26 cellular contexts compared by ENCODE assay signal in the genomic region with DNA sequence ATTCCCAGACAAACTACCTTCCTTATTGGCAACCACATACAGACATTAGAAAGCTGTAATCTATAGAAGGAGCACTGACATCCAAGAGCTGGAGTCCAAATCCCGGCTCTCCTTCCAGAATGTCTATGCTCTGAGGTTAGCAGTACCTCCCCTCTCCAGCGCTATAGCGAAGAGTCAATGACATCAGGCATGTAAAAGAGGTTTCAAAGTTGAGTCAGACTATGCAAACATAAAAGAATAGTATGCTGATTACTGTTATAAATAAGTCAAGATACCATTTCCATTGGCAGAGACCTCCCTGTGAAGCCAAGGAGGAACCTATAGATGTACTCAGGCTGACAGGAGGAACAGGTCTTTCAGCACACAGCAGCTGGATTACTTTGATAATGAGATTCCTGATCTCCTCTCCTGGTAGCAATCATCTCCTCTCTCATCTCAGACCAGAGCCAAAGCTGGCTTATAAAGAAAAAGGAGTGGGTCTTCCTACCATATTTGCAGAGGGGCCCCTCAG.
"Had no signal": no experiment of that assay in that cellular context is flagged by ENCODE, and none has a peak within 500 bp of the region (broad histone marks: within the 10 kb centered on the region; RNA-seq: fewer than 3 reads in every experiment).

No MANE protein-coding gene starts in this region.

- H3K36me3 Mint-ChIP-seq: neural progenitor cell had no signal

- H3K27ac Mint-ChIP-seq: activated B cell treated with CpG ODN at 0.5 μM for 24 hours; activated CD4-positive, alpha-beta T cell treated with anti-CD3 and anti-CD28 coated beads, Interleukin-2, amount 10 ng/mL, durations not matched to agents 7 days and 5 days; activated naive CD4-positive, alpha-beta T cell treated with anti-CD3 and anti-CD28 coated beads for 36 hours; activated T-cell treated with anti-CD3 and anti-CD28 coated beads, Interleukin-2, amount 50 U/mL, for 24 hours; activated T-helper 2 cell treated with anti-CD3 and anti-CD28 coated beads, Interferon-gamma antibody, Interleukin-2, Interleukin-4, amounts not matched to agents 10 μg/mL and 5 μg/mL and 100 μg/mL, durations not matched to agents 14 hours and 24 hours and 36 hours; mesothelial cell of epicardium; neural progenitor cell; type B pancreatic cell had no signal

- H3K9me3 ChIP-seq: esophagus muscularis mucosa, gastrocnemius medialis, left lung, sigmoid colon, testis had no signal

- ATAC-seq: gastrocnemius medialis; left lung; naive thymus-derived CD8-positive, alpha-beta T cell; stimulated activated memory B cell treated with anti-CD40 and anti-IgM and Interleukin-4, amounts not matched to agents 10 μg/mL and 1 μg/mL and 100 μg/mL, for 72 hours had no signal

- H2AFZ ChIP-seq: neural progenitor cell had no signal

- DNase-seq: activated B cell treated with CpG ODN at 0.5 μM for 24 hours; activated CD4-positive, alpha-beta T cell treated with anti-CD3 and anti-CD28 coated beads, Interleukin-2, amount 10 ng/mL, durations not matched to agents 7 days and 5 days; activated naive CD4-positive, alpha-beta T cell treated with anti-CD3 and anti-CD28 coated beads for 36 hours; activated T-cell treated with anti-CD3 and anti-CD28 coated beads, Interleukin-2, amount 50 U/mL, for 24 hours; anterior cingulate cortex; effector memory CD4-positive, alpha-beta T cell; gastrocnemius medialis; hippocampal formation; kidney glomerular epithelial cell; left lung; naive thymus-derived CD8-positive, alpha-beta T cell; sigmoid colon; stimulated activated CD4-positive, alpha-beta T cell treated with anti-CD3 and anti-CD28 coated beads, Interleukin-15, amount 100 ng/mL, for 24 hours; testis had no signal

- H3K4me3 ChIP-seq: esophagus muscularis mucosa, gastrocnemius medialis, left lung, lung, neural progenitor cell, sigmoid colon, smooth muscle cell, testis had no signal

- H3K4me3 Mint-ChIP-seq: activated B cell treated with CpG ODN at 0.5 μM for 24 hours; activated CD4-positive, alpha-beta T cell treated with anti-CD3 and anti-CD28 coated beads, Interleukin-2, amount 10 ng/mL, durations not matched to agents 7 days and 5 days; activated naive CD4-positive, alpha-beta T cell treated with anti-CD3 and anti-CD28 coated beads for 36 hours; activated T-cell treated with anti-CD3 and anti-CD28 coated beads, Interleukin-2, amount 50 U/mL, for 24 hours; brain; central memory CD8-positive, alpha-beta T cell; mesothelial cell of epicardium; naive thymus-derived CD8-positive, alpha-beta T cell; neural progenitor cell; stimulated activated memory B cell treated with anti-CD40 and anti-IgM and Interleukin-4, amounts not matched to agents 10 μg/mL and 1 μg/mL and 100 μg/mL, for 72 hours; type B pancreatic cell had no signal

- H3K4me1 Mint-ChIP-seq: mesothelial cell of epicardium had no signal

- H3K9ac ChIP-seq: neural progenitor cell had no signal

- H3K9me3 Mint-ChIP-seq: activated B cell treated with CpG ODN at 0.5 μM for 24 hours; activated CD4-positive, alpha-beta T cell treated with anti-CD3 and anti-CD28 coated beads, Interleukin-2, amount 10 ng/mL, durations not matched to agents 7 days and 5 days; activated naive CD4-positive, alpha-beta T cell treated with anti-CD3 and anti-CD28 coated beads for 36 hours; activated T-cell treated with anti-CD3 and anti-CD28 coated beads, Interleukin-2, amount 50 U/mL, for 24 hours; activated T-helper 2 cell treated with anti-CD3 and anti-CD28 coated beads, Interferon-gamma antibody, Interleukin-2, Interleukin-4, amounts not matched to agents 10 μg/mL and 5 μg/mL and 100 μg/mL, durations not matched to agents 14 hours and 24 hours and 36 hours; central memory CD8-positive, alpha-beta T cell; mesothelial cell of epicardium; naive thymus-derived CD8-positive, alpha-beta T cell; stimulated activated memory B cell treated with anti-CD40 and anti-IgM and Interleukin-4, amounts not matched to agents 10 μg/mL and 1 μg/mL and 100 μg/mL, for 72 hours; type B pancreatic cell had no signal

- H3K36me3 ChIP-seq: esophagus muscularis mucosa, gastrocnemius medialis, left lung, neural progenitor cell, sigmoid colon had no signal

- H3K27ac ChIP-seq: esophagus muscularis mucosa, gastrocnemius medialis, left lung, neural progenitor cell, sigmoid colon, testis had no signal

- H3K27me3 ChIP-seq: esophagus muscularis mucosa, gastrocnemius medialis, left lung, neural progenitor cell, sigmoid colon, testis had no signal

- H3K27me3 Mint-ChIP-seq: activated B cell treated with CpG ODN at 0.5 μM for 24 hours; activated CD4-positive, alpha-beta T cell treated with anti-CD3 and anti-CD28 coated beads, Interleukin-2, amount 10 ng/mL, durations not matched to agents 7 days and 5 days; activated T-cell treated with anti-CD3 and anti-CD28 coated beads, Interleukin-2, amount 50 U/mL, for 24 hours; brain; central memory CD8-positive, alpha-beta T cell; naive thymus-derived CD8-positive, alpha-beta T cell; stimulated activated memory B cell treated with anti-CD40 and anti-IgM and Interleukin-4, amounts not matched to agents 10 μg/mL and 1 μg/mL and 100 μg/mL, for 72 hours; type B pancreatic cell had no signal

- H3K4me2 ChIP-seq: neural progenitor cell, smooth muscle cell had no signal

- FAIRE-seq: colon, endothelial cell of umbilical vein had no signal
